8 cellular contexts compared by ENCODE assay signal in the genomic region with DNA sequence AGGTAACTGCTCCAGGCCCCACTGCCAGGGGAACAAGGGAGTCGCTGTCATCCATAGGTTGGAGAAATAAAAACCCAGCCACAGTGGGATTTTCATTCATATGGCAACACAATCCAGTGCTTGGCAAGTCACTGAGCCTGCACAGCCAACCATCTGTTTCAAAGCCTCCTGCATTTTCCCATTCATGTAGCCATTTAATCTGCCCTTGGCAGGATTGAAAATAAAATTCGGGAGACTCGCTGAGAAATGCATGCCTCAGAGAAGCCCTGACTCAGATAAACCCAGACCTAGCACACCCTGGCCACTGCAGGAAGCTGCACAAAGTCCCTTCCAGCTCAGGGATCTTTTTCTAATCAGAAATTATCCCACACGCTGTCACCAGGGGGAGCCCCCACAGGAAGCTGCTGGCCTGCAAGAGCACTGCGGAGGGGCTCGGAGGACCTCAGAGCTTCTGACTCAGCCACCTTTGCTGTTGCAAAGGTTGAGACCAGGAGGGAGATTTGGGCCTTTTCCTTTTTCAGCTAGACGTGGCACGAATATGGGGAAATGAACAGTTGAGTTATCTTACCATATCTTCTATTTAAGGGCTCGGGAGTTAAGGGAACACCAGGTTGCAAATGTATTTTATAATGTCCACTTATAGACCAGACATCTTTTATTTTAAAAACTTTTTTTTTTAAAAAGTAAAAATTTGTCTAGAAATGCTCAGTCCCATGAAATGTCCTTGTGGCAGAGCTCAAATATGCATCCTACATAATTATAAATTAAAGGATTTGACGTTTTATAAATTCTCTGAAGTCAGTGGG.
A peak's percentile ranks its signal among the peaks of the same experiment; 100 is the strongest.
DNase-seq lines count a peak whose midpoint lies in the region; ATAC-seq and TF ChIP-seq lines count a peak whose summit lies in the region.

No MANE protein-coding gene starts in this region.

- 28% methylated on average over 10 of the region's 10 CpGs for WGBS in liver

- DNase-seq in AG08396 (ENCODE audit: low spot score), result peak; percentile 70
- peak; percentile 23 for DNase-seq in NCI-H2107 (lab: John Stamatoyannopoulos, UW)
- peak; percentile 24 for DNase-seq in activated CD4-positive, CD25-positive, alpha-beta regulatory T cell treated with anti-CD3 and anti-CD28 coated beads, Interleukin-2, amount 50 U/mL, for 16 hours (ENCODE audit: low read depth, low spot score)
- DNase-seq in cerebellar cortex (ENCODE audit: low spot score), result peak; percentile 87
- DNase-seq in stimulated activated CD4-positive, alpha-beta T cell treated with anti-CD3 and anti-CD28 coated beads, TNF-alpha, amount 100 ng/mL, for 4 hours (ENCODE audit: low read depth in 3 of 3), result peak; percentile 9 to 29 (median 20)

- peak; percentile 67 for TF ChIP-seq CTCF in liver (IDR thresholded peaks at IDR 0.05; ENCODE audit: low read depth, low read length, missing input control)

- peak; percentile 52 to 73 for TF ChIP-seq RAD21 in liver (IDR thresholded peaks at IDR 0.05)

- no peak overlapping the region for H3K4me3 ChIP-seq in liver (ENCODE audit: low read depth in 1 of 3, low read length in 3 of 3)

- H3K9me3 ChIP-seq in liver (ENCODE audit: control insufficient read depth in 4 of 4, low read length in 3 of 4), result no peaks in the 10 kb centered on the region

- H3K27ac ChIP-seq in liver (ENCODE audit: low read depth in 1 of 2, low read length in 2 of 2), result no peak overlapping the region

- no peaks in the 10 kb centered on the region for H3K4me1 ChIP-seq in liver (ENCODE audit: control insufficient read depth in 4 of 4, insufficient read depth in 4 of 4, low read length in 3 of 4)

- ATAC-seq in GM18511 (IDR thresholded peaks at IDR 0.05; ENCODE audit: unreplicated experiment), result peak; percentile 97
- peak; percentile 93 for ATAC-seq in HG02973 (IDR thresholded peaks at IDR 0.05; ENCODE audit: unreplicated experiment)

- no peak overlapping the region for H3K9ac ChIP-seq in liver (ENCODE audit: low read depth in 1 of 2, low read length in 2 of 2)

- no peaks in the 10 kb centered on the region for H3K36me3 ChIP-seq in liver (ENCODE audit: control insufficient read depth in 4 of 4, insufficient read depth in 3 of 4, low read depth in 1 of 4, low read length in 3 of 4)

- peaks cover 0 to 3% (median 0%) of the 10 kb centered on the region in 4 donors for H3K27me3 ChIP-seq in liver (ENCODE audit: control insufficient read depth in 4 of 4, insufficient read depth in 4 of 4, low read length in 3 of 4)

TF ChIP-seq in liver, 16 proteins besides CTCF, POLR2A, EP300 and RAD21:
- TF ChIP-seq, protein P1, sequence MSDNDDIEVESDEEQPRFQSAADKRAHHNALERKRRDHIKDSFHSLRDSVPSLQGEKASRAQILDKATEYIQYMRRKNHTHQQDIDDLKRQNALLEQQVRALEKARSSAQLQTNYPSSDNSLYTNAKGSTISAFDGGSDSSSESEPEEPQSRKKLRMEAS (IDR thresholded peaks at IDR 0.05), result no peak
- TF ChIP-seq, protein P2, sequence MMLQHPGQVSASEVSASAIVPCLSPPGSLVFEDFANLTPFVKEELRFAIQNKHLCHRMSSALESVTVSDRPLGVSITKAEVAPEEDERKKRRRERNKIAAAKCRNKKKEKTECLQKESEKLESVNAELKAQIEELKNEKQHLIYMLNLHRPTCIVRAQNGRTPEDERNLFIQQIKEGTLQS (IDR thresholded peaks at IDR 0.05), result no peak
- TF ChIP-seq HNF4A (conservative IDR thresholded peaks at IDR 0.05) (no peak), SP1 (IDR thresholded peaks at IDR 0.05) (no peak), HNF4G (IDR thresholded peaks at IDR 0.05) (no peak), FOXA2 (IDR thresholded peaks at IDR 0.05) (no peak), RXRA (IDR thresholded peaks at IDR 0.05) (no peak), REST (IDR thresholded peaks at IDR 0.05) (no peak), TAF1 (conservative IDR thresholded peaks at IDR 0.05) (no peak)
- TF ChIP-seq, protein P3, sequence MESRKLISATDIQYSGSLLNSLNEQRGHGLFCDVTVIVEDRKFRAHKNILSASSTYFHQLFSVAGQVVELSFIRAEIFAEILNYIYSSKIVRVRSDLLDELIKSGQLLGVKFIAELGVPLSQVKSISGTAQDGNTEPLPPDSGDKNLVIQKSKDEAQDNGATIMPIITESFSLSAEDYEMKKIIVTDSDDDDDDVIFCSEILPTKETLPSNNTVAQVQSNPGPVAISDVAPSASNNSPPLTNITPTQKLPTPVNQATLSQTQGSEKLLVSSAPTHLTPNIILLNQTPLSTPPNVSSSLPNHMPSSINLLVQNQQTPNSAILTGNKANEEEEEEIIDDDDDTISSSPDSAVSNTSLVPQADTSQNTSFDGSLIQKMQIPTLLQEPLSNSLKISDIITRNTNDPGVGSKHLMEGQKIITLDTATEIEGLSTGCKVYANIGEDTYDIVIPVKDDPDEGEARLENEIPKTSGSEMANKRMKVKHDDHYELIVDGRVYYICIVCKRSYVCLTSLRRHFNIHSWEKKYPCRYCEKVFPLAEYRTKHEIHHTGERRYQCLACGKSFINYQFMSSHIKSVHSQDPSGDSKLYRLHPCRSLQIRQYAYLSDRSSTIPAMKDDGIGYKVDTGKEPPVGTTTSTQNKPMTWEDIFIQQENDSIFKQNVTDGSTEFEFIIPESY (IDR thresholded peaks at IDR 0.05), result no peak

Comparison
In these comparisons a context has a peak if more than half of its experiments do, and no peak if none do; other contexts are left out.
1. DNase-seq: peak in every context shown above with its lines; median percentile 87 in cerebellar cortex; 70 in AG08396; 24 in activated CD4-positive, CD25-positive, alpha-beta regulatory T cell treated with anti-CD3 and anti-CD28 coated beads, Interleukin-2, amount 50 U/mL, for 16 hours; 23 in NCI-H2107; 20 in stimulated activated CD4-positive, alpha-beta T cell treated with anti-CD3 and anti-CD28 coated beads, TNF-alpha, amount 100 ng/mL, for 4 hours.